1 cellular context compared by ENCODE assay signal in genomic region chr7:107044347-107045194, GRCh38.
A peak's percentile ranks its signal among the peaks of the same experiment; 100 is the strongest.
TF ChIP-seq lines count a peak whose summit lies in the region.

Gene PRKAR2B (plus strand): TSS chr7:107044705. CDS start chr7:107044908, 203 bp downstream.

TF ChIP-seq in IMR-90, 13 proteins besides CTCF, POLR2A, EP300 and RAD21:
- no peak for TF ChIP-seq FOS (IDR thresholded peaks at IDR 0.05; ENCODE audit: low read depth, low read length)
- TF ChIP-seq MAZ (IDR thresholded peaks at IDR 0.05; ENCODE audit: borderline replicate concordance, low read depth, low read length): peak; percentile 98
- TF ChIP-seq ELK1 (IDR thresholded peaks at IDR 0.05; ENCODE audit: borderline replicate concordance, low read depth, low read length): no peak
- TF ChIP-seq CEBPB (IDR thresholded peaks at IDR 0.05; ENCODE audit: low read depth, low read length): no peak
- TF ChIP-seq CHD1 (IDR thresholded peaks at IDR 0.05; ENCODE audit: low read depth, low read length): no peak
- TF ChIP-seq USF2 (IDR thresholded peaks at IDR 0.05; ENCODE audit: low read depth, low read length): peak; percentile 94
- no peak for TF ChIP-seq RFX5 (IDR thresholded peaks at IDR 0.05; ENCODE audit: low read depth, low read length)
- no peak for TF ChIP-seq SMC3 (IDR thresholded peaks at IDR 0.05; ENCODE audit: low read depth, low read length)
- TF ChIP-seq BHLHE40 (IDR thresholded peaks at IDR 0.05; ENCODE audit: low read depth, low read length): peak; percentile 14; the same call in 1 of the 2 replicates
- TF ChIP-seq RCOR1 (IDR thresholded peaks at IDR 0.05; ENCODE audit: insufficient replicate concordance, low read length): no peak
- no peak for TF ChIP-seq NFE2L2 (IDR thresholded peaks at IDR 0.05; ENCODE audit: low read depth, low read length)
- TF ChIP-seq MAFK (IDR thresholded peaks at IDR 0.05; ENCODE audit: low read depth, low read length): no peak
- peak; percentile 42; the same call in 1 of the 2 replicates for TF ChIP-seq MXI1 (IDR thresholded peaks at IDR 0.05; ENCODE audit: borderline replicate concordance, low read depth, low read length)
